ENCODE assay signal across 1 cellular context in the genomic region with DNA sequence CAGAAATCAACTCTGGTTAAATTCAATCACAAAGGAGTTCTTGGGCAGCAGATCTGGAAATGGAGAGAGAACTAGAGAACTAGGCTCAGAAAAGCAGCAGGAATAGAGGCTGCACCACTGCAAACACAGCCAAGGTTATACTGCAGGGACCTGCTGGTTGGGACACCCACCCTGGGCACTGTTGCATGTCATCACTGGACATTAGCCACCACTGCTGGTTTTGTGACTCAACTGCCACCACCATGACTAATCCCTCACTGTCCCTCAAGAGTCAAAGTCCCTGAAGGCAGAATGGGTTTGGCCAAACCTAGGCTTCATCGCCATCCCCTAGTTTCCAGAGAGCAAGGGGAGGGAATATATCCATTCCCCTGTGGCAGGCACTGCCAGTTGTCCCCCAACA.
TF ChIP-seq lines count a peak whose summit lies in the region.

No MANE protein-coding gene starts in this region.

TF ChIP-seq in HepG2, 621 proteins besides CTCF, POLR2A, EP300 and RAD21:
- no peak for TF ChIP-seq ZNF761 (CRISPR knock-in tag; conservative IDR thresholded peaks at IDR 0.05)
- TF ChIP-seq ZNF644 (CRISPR knock-in tag; IDR thresholded peaks at IDR 0.05; ENCODE audit: low read depth): 0 out of 2 replicates have a peak, but pooled peaks have one; percentile 42
- no peak for TF ChIP-seq HMG20B (CRISPR knock-in tag; conservative IDR thresholded peaks at IDR 0.05)
- TF ChIP-seq, protein P1, sequence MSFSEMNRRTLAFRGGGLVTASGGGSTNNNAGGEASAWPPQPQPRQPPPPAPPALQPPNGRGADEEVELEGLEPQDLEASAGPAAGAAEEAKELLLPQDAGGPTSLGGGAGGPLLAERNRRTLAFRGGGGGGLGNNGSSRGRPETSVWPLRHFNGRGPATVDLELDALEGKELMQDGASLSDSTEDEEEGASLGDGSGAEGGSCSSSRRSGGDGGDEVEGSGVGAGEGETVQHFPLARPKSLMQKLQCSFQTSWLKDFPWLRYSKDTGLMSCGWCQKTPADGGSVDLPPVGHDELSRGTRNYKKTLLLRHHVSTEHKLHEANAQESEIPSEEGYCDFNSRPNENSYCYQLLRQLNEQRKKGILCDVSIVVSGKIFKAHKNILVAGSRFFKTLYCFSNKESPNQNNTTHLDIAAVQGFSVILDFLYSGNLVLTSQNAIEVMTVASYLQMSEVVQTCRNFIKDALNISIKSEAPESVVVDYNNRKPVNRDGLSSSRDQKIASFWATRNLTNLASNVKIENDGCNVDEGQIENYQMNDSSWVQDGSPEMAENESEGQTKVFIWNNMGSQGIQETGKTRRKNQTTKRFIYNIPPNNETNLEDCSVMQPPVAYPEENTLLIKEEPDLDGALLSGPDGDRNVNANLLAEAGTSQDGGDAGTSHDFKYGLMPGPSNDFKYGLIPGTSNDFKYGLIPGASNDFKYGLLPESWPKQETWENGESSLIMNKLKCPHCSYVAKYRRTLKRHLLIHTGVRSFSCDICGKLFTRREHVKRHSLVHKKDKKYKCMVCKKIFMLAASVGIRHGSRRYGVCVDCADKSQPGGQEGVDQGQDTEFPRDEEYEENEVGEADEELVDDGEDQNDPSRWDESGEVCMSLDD (CRISPR knock-in tag; IDR thresholded peaks at IDR 0.05; ENCODE audit: borderline replicate concordance): no peak
- no peak for TF ChIP-seq ZNF331 (CRISPR knock-in tag; IDR thresholded peaks at IDR 0.05)
- no peak for TF ChIP-seq HOXD1 (CRISPR knock-in tag; IDR thresholded peaks at IDR 0.05)
- no peak for TF ChIP-seq GLI4 (CRISPR knock-in tag; IDR thresholded peaks at IDR 0.05; ENCODE audit: borderline replicate concordance)
- TF ChIP-seq FOSL2 (CRISPR knock-in tag; IDR thresholded peaks at IDR 0.05): peak; percentile 57; the same call in 1 of the 2 replicates
- TF ChIP-seq STAG1 (CRISPR knock-in tag; IDR thresholded peaks at IDR 0.05): no peak
